Comparison of ENCODE assay signal across 1 cellular context in the genomic region with DNA sequence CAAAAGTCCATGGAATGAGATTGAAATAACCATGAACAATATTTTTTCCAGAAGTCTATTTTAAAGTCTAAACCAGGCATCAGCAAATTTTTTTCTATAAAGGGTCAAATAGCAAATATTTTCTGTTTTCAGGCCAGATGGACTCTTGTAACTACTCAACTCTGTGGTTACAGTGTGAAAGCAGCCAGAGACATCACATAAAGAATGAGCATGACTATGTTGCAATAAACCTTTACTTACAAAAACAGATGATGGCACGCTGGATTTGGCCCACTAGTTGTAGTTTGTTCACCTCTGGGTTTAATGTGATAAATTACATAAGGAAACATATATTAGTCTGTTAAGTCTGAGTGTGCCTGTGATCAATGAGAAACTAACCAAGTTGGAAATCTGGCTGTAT.
TF ChIP-seq lines count a peak whose summit lies in the region.

No MANE protein-coding gene starts in this region.

TF ChIP-seq in IMR-90, 13 proteins besides CTCF, POLR2A, EP300 and RAD21:
- TF ChIP-seq CEBPB (IDR thresholded peaks at IDR 0.05; ENCODE audit: low read depth, low read length) (peak; percentile 41; the same call in 1 of the 2 replicates), FOS (IDR thresholded peaks at IDR 0.05; ENCODE audit: low read depth, low read length) (no peak)
